Comparison of ENCODE assay signal across 1 cellular context in genomic region chr10:46090258-46090812, GRCh38.
TF ChIP-seq lines count a peak whose summit lies in the region.

No MANE protein-coding gene starts in this region.

TF ChIP-seq in HepG2, 621 proteins besides CTCF, POLR2A, EP300 and RAD21 (continued from another document and continues in another):
- no peak for TF ChIP-seq ZNF770 (CRISPR knock-in tag; IDR thresholded peaks at IDR 0.05)
- TF ChIP-seq ZNF572 (CRISPR knock-in tag; IDR thresholded peaks at IDR 0.05) = no peak
- peak; percentile 74 for TF ChIP-seq ZNF687 (CRISPR knock-in tag; IDR thresholded peaks at IDR 0.05)
- TF ChIP-seq ZNF362 (CRISPR knock-in tag; IDR thresholded peaks at IDR 0.05; ENCODE audit: borderline replicate concordance) = peak; percentile 86
- no peak for TF ChIP-seq NPAS2 (CRISPR knock-in tag; IDR thresholded peaks at IDR 0.05; ENCODE audit: borderline replicate concordance)
- no peak for TF ChIP-seq ZNF350 (CRISPR knock-in tag; IDR thresholded peaks at IDR 0.05; ENCODE audit: borderline replicate concordance, low read depth)
- no peak for TF ChIP-seq HOMEZ (CRISPR knock-in tag; IDR thresholded peaks at IDR 0.05; ENCODE audit: low read depth)
- TF ChIP-seq ZBTB40 (IDR thresholded peaks at IDR 0.05) = no peak
- TF ChIP-seq ZBTB40 (CRISPR knock-in tag; IDR thresholded peaks at IDR 0.05) = no peak
- no peak for TF ChIP-seq BRF2 (CRISPR knock-in tag; IDR thresholded peaks at IDR 0.05)
- no peak for TF ChIP-seq E2F5 (CRISPR knock-in tag; conservative IDR thresholded peaks at IDR 0.05)
- no peak for TF ChIP-seq BCL3 (CRISPR knock-in tag; IDR thresholded peaks at IDR 0.05)
- TF ChIP-seq ZKSCAN1 (IDR thresholded peaks at IDR 0.05; ENCODE audit: low read length) = no peak
- TF ChIP-seq MXD4 (CRISPR knock-in tag; IDR thresholded peaks at IDR 0.05) = no peak
- no peak for TF ChIP-seq GTF3A (CRISPR knock-in tag; conservative IDR thresholded peaks at IDR 0.05)
- TF ChIP-seq ZNF282 (IDR thresholded peaks at IDR 0.05; ENCODE audit: partially characterized antibody) = no peak
- no peak for TF ChIP-seq ZNF33A (CRISPR knock-in tag; IDR thresholded peaks at IDR 0.05; ENCODE audit: borderline replicate concordance)
- no peak for TF ChIP-seq DBP (CRISPR knock-in tag; IDR thresholded peaks at IDR 0.05; ENCODE audit: not compliant biosample characterization)
- no peak for TF ChIP-seq MED8 (CRISPR knock-in tag; IDR thresholded peaks at IDR 0.05; ENCODE audit: insufficient replicate concordance)
- TF ChIP-seq PAF1 (CRISPR knock-in tag; IDR thresholded peaks at IDR 0.05) = no peak
- no peak for TF ChIP-seq TIGD3 (CRISPR knock-in tag; IDR thresholded peaks at IDR 0.05; ENCODE audit: borderline replicate concordance)
- no peak for TF ChIP-seq KAT7 (CRISPR knock-in tag; IDR thresholded peaks at IDR 0.05; ENCODE audit: borderline replicate concordance)
- TF ChIP-seq SNRNP70 (IDR thresholded peaks at IDR 0.05; ENCODE audit: low read depth, low read length) = no peak
- TF ChIP-seq ARNTL (CRISPR knock-in tag; IDR thresholded peaks at IDR 0.05) = no peak
- no peak for TF ChIP-seq PAX8 (CRISPR knock-in tag; IDR thresholded peaks at IDR 0.05; ENCODE audit: borderline replicate concordance)
- peak; percentile 48; the same call in 1 of the 2 replicates for TF ChIP-seq MED1 (CRISPR knock-in tag; IDR thresholded peaks at IDR 0.05)
- TF ChIP-seq KAT8 (CRISPR knock-in tag; IDR thresholded peaks at IDR 0.05) = no peak
